13 cellular contexts compared by ENCODE assay signal in the genomic region with DNA sequence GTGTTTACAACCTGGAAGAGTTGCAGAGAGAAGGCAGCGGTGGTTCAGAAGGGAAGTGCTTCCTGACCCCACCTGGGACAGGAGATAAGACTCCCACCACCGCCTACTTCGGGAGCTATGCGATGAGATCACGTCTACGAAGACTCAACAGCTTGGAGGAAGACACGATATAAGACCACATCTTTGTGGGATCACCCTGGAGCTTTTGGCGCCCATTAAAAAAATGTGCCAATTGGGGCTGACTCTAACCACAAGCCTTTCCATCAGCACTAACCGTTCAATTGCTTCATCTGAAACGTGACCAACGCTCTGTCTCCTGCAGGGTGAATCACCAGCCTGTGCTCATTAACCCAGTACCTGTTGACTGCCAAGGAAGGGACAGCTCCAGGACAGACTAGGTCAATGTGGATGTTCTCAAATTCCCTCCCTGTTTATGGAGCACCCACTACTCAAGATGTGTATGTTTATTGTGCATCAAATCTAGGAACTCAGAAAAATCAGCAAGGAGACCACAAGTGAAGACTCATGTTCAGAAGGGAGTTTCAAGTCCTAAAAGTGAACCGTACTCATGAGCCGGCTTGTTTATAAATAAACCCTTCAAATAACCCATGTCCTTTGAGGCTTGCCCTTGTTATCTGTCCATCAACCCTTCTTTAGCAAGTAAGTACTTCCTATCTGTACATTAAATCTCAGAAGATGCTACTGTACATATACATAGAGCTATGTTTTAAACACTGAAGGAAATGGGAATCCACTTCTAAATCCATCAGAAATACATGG.
DNase-seq lines count a peak whose midpoint lies in the region; ATAC-seq and TF ChIP-seq lines count a peak whose summit lies in the region.
"Had no signal": no experiment of that assay in that cellular context is flagged by ENCODE, and none has a peak within 500 bp of the region (broad histone marks: within the 10 kb centered on the region; RNA-seq: fewer than 3 reads in every experiment).

No MANE protein-coding gene starts in this region.

- ATAC-seq in WTC11 (no peak), HG03342 (IDR thresholded peaks at IDR 0.05; ENCODE audit: unreplicated experiment) (no peak)

- peaks cover 32% of the 10 kb centered on the region for H3K36me3 ChIP-seq in BJ (ENCODE audit: control insufficient read depth, insufficient read depth, low read length)
- H3K36me3 ChIP-seq: colonic mucosa, ovary had no signal

- in situ Hi-C loops in G401 (cut with HindIII; ENCODE audit: low sequenced_read_pairs) = no loop called here

- intact Hi-C loops in lower leg skin (cut with DNase I; ENCODE audit: low total_unique reads) = no loop called here

- no peak for TF ChIP-seq POLR2A in lower leg skin (IDR thresholded peaks at IDR 0.05)

- H3K36me3 Mint-ChIP-seq in WTC11 = peaks cover 10% of the 10 kb centered on the region

- H3K9me3 Mint-ChIP-seq in WTC11 = no peaks in the 10 kb centered on the region
- H3K9me3 Mint-ChIP-seq: activated T-cell treated with anti-CD3 and anti-CD28 coated beads, Interleukin-2, amount 50 U/mL, for 24 hours; CD8-positive, alpha-beta memory T cell had no signal

- H3K27ac Mint-ChIP-seq in WTC11 = peak overlapping the region; percentile 8; the same call in 1 of the 2 replicates
- H3K27ac Mint-ChIP-seq: activated T-cell treated with anti-CD3 and anti-CD28 coated beads, Interleukin-2, amount 50 U/mL, for 24 hours had no signal

- DNase-seq in BJ (ENCODE audit: low read depth) (peak; percentile 65), Kasumi-1 (lab: John Stamatoyannopoulos, UW) (peak; percentile 5 to 10), WTC11 (ENCODE audit: low spot score) (no peak), lower leg skin (ENCODE audit: low spot score in 2 of 2) (peak; percentile 37 to 73), G401 (ENCODE audit: low spot score) (no peak), UCSD-AML1 (lab: John Stamatoyannopoulos, UW; ENCODE audit: unreplicated experiment) (no peak), NCI-H1417 treated with DMSO at 0.1 percent for 48 hours (lab: John Stamatoyannopoulos, UW) (no peak)
- DNase-seq: activated T-cell treated with anti-CD3 and anti-CD28 coated beads, Interleukin-2, amount 50 U/mL, for 24 hours; CD8-positive, alpha-beta memory T cell; colonic mucosa; H7; ovary had no signal

- no peaks in the 10 kb centered on the region for H3K27me3 Mint-ChIP-seq in WTC11 (ENCODE audit: low read depth)
- H3K27me3 Mint-ChIP-seq: activated T-cell treated with anti-CD3 and anti-CD28 coated beads, Interleukin-2, amount 50 U/mL, for 24 hours had no signal

- POLR2A ChIA-PET in BJ (lab: Charles Lee) = no interaction called here
- POLR2A ChIA-PET in WTC11 (lab: Charles Lee) = interaction anchor here (0.6 kb wide), 1 partner anchor 24 kb away, joined by 7 read pairs; no protein-coding TSS in a partner anchor

- WGBS in lower leg skin, 2 donors = 75 to 78% methylated on average over 13 of the region's 13 CpGs

- CTCF ChIA-PET in BJ (lab: Yijun Ruan, JAX) (interaction anchor here (1.0 to 1.1 kb wide), 2 partner anchors 7 to 10 kb away, joined by 3 to 4 read pairs; no protein-coding TSS in a partner anchor), WTC11 (lab: Charles Lee) (no interaction called here)

- H3K4me3 Mint-ChIP-seq in WTC11 = no peak overlapping the region
- H3K4me3 Mint-ChIP-seq: activated T-cell treated with anti-CD3 and anti-CD28 coated beads, Interleukin-2, amount 50 U/mL, for 24 hours; CD8-positive, alpha-beta memory T cell had no signal

- TF ChIP-seq CTCF in BJ (IDR thresholded peaks at IDR 0.05; ENCODE audit: insufficient read depth, low read depth, low read length) = no peak
- no peak for TF ChIP-seq CTCF in WTC11 (IDR thresholded peaks at IDR 0.05)
- TF ChIP-seq CTCF in lower leg skin (IDR thresholded peaks at IDR 0.05) = no peak

- H3K27me3 ChIP-seq in BJ (ENCODE audit: control insufficient read depth, insufficient read depth, low read length) = no peaks in the 10 kb centered on the region
- H3K27me3 ChIP-seq: colonic mucosa, ovary had no signal

- no peak overlapping the region for H3K4me3 ChIP-seq in BJ (ENCODE audit: low read depth, low read length)
- no peak overlapping the region for H3K4me3 ChIP-seq in lower leg skin (ENCODE audit: low read depth, poor library complexity, severe bottlenecking)
- H3K4me3 ChIP-seq: colonic mucosa, ovary had no signal

- H3K4me1 Mint-ChIP-seq in WTC11 = peaks cover 23% of the 10 kb centered on the region

TF ChIP-seq in WTC11, 78 proteins besides CTCF, POLR2A, EP300 and RAD21:
- TF ChIP-seq ZNF232 (CRISPR knock-in tag; IDR thresholded peaks at IDR 0.05) = no peak
- TF ChIP-seq TP53 (CRISPR knock-in tag; IDR thresholded peaks at IDR 0.05) = no peak
- TF ChIP-seq, protein P1, sequence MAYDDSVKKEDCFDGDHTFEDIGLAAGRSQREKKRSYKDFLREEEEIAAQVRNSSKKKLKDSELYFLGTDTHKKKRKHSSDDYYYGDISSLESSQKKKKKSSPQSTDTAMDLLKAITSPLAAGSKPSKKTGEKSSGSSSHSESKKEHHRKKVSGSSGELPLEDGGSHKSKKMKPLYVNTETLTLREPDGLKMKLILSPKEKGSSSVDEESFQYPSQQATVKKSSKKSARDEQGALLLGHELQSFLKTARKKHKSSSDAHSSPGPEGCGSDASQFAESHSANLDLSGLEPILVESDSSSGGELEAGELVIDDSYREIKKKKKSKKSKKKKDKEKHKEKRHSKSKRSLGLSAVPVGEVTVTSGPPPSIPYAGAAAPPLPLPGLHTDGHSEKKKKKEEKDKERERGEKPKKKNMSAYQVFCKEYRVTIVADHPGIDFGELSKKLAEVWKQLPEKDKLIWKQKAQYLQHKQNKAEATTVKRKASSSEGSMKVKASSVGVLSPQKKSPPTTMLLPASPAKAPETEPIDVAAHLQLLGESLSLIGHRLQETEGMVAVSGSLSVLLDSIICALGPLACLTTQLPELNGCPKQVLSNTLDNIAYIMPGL (CRISPR knock-in tag; IDR thresholded peaks at IDR 0.05) = no peak
- TF ChIP-seq EMX1 (CRISPR knock-in tag; IDR thresholded peaks at IDR 0.05) = no peak
- TF ChIP-seq GABPB1 (CRISPR knock-in tag; IDR thresholded peaks at IDR 0.05) = no peak
- no peak for TF ChIP-seq ZNF121 (CRISPR knock-in tag; IDR thresholded peaks at IDR 0.05)
- no peak for TF ChIP-seq FOXJ3 (CRISPR knock-in tag; IDR thresholded peaks at IDR 0.05; ENCODE audit: borderline replicate concordance)
- TF ChIP-seq, protein P2, sequence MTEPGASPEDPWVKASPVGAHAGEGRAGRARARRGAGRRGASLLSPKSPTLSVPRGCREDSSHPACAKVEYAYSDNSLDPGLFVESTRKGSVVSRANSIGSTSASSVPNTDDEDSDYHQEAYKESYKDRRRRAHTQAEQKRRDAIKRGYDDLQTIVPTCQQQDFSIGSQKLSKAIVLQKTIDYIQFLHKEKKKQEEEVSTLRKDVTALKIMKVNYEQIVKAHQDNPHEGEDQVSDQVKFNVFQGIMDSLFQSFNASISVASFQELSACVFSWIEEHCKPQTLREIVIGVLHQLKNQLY (CRISPR knock-in tag; IDR thresholded peaks at IDR 0.05) = no peak
- TF ChIP-seq, protein P3, sequence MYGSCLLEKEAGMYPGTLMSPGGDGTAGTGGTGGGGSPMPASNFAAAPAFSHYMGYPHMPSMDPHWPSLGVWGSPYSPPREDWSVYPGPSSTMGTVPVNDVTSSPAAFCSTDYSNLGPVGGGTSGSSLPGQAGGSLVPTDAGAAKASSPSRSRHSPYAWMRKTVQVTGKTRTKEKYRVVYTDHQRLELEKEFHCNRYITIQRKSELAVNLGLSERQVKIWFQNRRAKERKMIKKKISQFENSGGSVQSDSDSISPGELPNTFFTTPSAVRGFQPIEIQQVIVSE (CRISPR knock-in tag; IDR thresholded peaks at IDR 0.05; ENCODE audit: borderline replicate concordance) = no peak
- TF ChIP-seq, protein P4, sequence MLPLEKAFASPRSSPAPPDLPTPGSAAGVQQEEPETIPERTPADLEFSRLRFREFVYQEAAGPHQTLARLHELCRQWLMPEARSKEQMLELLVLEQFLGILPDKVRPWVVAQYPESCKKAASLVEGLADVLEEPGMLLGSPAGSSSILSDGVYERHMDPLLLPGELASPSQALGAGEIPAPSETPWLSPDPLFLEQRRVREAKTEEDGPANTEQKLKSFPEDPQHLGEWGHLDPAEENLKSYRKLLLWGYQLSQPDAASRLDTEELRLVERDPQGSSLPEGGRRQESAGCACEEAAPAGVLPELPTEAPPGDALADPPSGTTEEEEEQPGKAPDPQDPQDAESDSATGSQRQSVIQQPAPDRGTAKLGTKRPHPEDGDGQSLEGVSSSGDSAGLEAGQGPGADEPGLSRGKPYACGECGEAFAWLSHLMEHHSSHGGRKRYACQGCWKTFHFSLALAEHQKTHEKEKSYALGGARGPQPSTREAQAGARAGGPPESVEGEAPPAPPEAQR (CRISPR knock-in tag; IDR thresholded peaks at IDR 0.05) = no peak
- no peak for TF ChIP-seq RELA (CRISPR knock-in tag; IDR thresholded peaks at IDR 0.05; ENCODE audit: borderline replicate concordance)
- TF ChIP-seq ZNF219 (CRISPR knock-in tag; IDR thresholded peaks at IDR 0.05; ENCODE audit: borderline replicate concordance) = no peak
- no peak for TF ChIP-seq MYBL2 (CRISPR knock-in tag; IDR thresholded peaks at IDR 0.05)
- no peak for TF ChIP-seq HMGA2 (CRISPR knock-in tag; IDR thresholded peaks at IDR 0.05)
TF ChIP-seq in WTC11: peak in this region for 0.

Comparison
In these comparisons a context has a peak if more than half of its experiments do, and no peak if none do; other contexts are left out.
1. DNase-seq: peak in BJ (single experiment), Kasumi-1 (2 of 2) and lower leg skin (2 of 2); none in WTC11 (single experiment), G401 (single experiment), UCSD-AML1 (single experiment) and NCI-H1417 treated with DMSO at 0.1 percent for 48 hours (single experiment).